Comparison of ENCODE assay signal across 1 cellular context in the genomic region with DNA sequence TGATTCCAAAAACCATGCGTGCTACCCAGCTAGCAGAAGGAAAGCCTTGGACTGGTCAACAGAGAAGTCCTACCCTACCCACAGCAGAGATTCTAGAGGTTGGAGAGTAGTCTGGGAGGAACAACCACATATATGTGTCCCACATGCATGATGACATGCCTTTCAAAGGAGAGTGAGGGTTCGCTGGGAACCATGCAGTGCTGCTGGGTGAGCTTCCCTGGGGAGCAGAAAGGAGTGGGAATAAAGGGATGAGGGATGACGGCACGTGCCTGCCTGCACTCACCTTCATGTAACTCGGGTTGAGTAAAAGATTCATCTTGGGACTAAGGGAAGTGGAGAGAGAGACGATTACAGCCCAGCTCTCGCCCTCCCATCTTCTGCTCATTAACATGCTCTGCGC.
TF ChIP-seq lines count a peak whose summit lies in the region.

No MANE protein-coding gene starts in this region.

TF ChIP-seq in H1, 55 proteins besides CTCF, POLR2A, EP300 and RAD21:
- TF ChIP-seq YY1 (IDR thresholded peaks at IDR 0.05; ENCODE audit: low read depth, low read length) (no peak), BCL11A (IDR thresholded peaks at IDR 0.05; ENCODE audit: low read depth in 2 of 2, low read length in 2 of 2) (no peak), CTBP2 (IDR thresholded peaks at IDR 0.05; ENCODE audit: borderline replicate concordance, insufficient read depth, insufficient read length, low read length) (no peak), GABPA (IDR thresholded peaks at IDR 0.05; ENCODE audit: borderline replicate concordance, insufficient read depth, low read length) (no peak), POU5F1 (IDR thresholded peaks at IDR 0.05; ENCODE audit: low read depth, low read length) (no peak), NANOG (IDR thresholded peaks at IDR 0.05; ENCODE audit: insufficient read depth, low read depth, low read length, poor library complexity, severe bottlenecking) (no peak), SP1 (IDR thresholded peaks at IDR 0.05; ENCODE audit: low read depth, low read length) (no peak), CHD2 (IDR thresholded peaks at IDR 0.05; ENCODE audit: low read length) (no peak), TAF7 (optimal IDR thresholded peaks at IDR 0.05; ENCODE audit: borderline replicate concordance, low read depth, low read length) (no peak), ZNF274 (IDR thresholded peaks at IDR 0.05; ENCODE audit: borderline replicate concordance, extremely low read depth, low read length) (no peak), CHD1 (IDR thresholded peaks at IDR 0.05; ENCODE audit: low read depth, low read length) (no peak), RFX5 (IDR thresholded peaks at IDR 0.05; ENCODE audit: borderline replicate concordance, low read depth, low read length) (no peak)
